Comparison of ENCODE assay signal across 8 cellular contexts in the genomic region with DNA sequence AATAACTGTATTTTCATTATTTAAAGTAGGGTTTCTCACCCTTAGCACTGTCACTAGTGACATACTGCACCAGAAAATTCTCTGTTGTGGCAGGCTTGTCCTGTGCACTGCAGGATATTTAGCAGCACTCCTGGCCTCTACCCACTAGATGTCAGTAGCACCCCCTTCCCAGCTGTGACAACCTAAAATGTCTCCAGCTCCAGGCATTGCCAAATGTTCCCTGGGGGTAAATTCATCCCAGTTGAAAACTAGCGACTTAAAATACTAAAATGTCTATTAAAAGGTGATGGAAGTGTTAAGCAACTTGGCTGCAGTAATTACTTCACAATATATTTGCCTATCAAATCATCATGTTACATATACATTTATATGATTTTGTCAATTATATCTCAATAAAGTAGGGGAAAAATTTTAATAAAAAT.
A peak's percentile ranks its signal among the peaks of the same experiment; 100 is the strongest.
DNase-seq lines count a peak whose midpoint lies in the region; ATAC-seq and TF ChIP-seq lines count a peak whose summit lies in the region.

No MANE protein-coding gene starts in this region.

- no peaks in the 10 kb centered on the region for H3K27me3 ChIP-seq in CD8-positive, alpha-beta T cell (ENCODE audit: insufficient read depth, low read length)
- no peaks in the 10 kb centered on the region for H3K27me3 ChIP-seq in SJCRH30

- CTCF ChIA-PET in CD8-positive, alpha-beta T cell (lab: Charles Lee), result interaction anchor here (0.6 to 5.0 kb wide), 14 partner anchors 8 to 170 kb away, joined by 3 to 53 read pairs (median 4); partner anchors contain the start of gene TBCE

- intact Hi-C loops in CD8-positive, alpha-beta T cell (cut with DNase I, micrococcal nuclease), result loop anchor here (1.0 to 10.0 kb wide), 4 partner anchors 76 to 164 kb away; partner anchors contain the start of genes ARID4B (in 1 of the 2) and GGPS1 (in 1 of the 2)
- intact Hi-C loops in Right ventricle myocardium superior (cut with DNase I), result loop anchor here (2.0 kb wide), 1 partner anchor 164 kb away; no protein-coding TSS in a partner anchor

- no peak overlapping the region for H3K27ac ChIP-seq in CD8-positive, alpha-beta T cell (ENCODE audit: low read depth, low read length)
- H3K27ac ChIP-seq in SJCRH30, result no peak overlapping the region

- ATAC-seq in CD8-positive, alpha-beta T cell, result peak; percentile 97
- ATAC-seq in GM21447 (IDR thresholded peaks at IDR 0.05; ENCODE audit: unreplicated experiment) (peak; percentile 81), Right ventricle myocardium superior (ENCODE audit: poor library complexity) (peak; percentile 95), HG03457 (IDR thresholded peaks at IDR 0.05; ENCODE audit: unreplicated experiment) (no peak)

- peaks cover 31% of the 10 kb centered on the region for H3K4me1 Mint-ChIP-seq in CD8-positive, alpha-beta T cell (ENCODE audit: low read depth)

- no peak overlapping the region for H3K4me3 Mint-ChIP-seq in CD8-positive, alpha-beta T cell

- peaks cover 5% of the 10 kb centered on the region for H3K4me1 ChIP-seq in CD8-positive, alpha-beta T cell (ENCODE audit: insufficient read depth, low read length)
- H3K4me1 ChIP-seq in SJCRH30, result no peaks in the 10 kb centered on the region

- H3K27me3 Mint-ChIP-seq in CD8-positive, alpha-beta T cell (ENCODE audit: low read depth), result no peaks in the 10 kb centered on the region

- DNase-seq in CD8-positive, alpha-beta T cell, result peak; percentile 36 to 67 (median 56)
- DNase-seq in M059J (ENCODE audit: low read depth), result peak; percentile 84
- peak; percentile 80 to 90 for DNase-seq in SJCRH30
- peak; percentile 51 for DNase-seq in activated naive CD4-positive, alpha-beta T cell treated with anti-CD3 and anti-CD28 coated beads, Interleukin-2, amount 50 U/mL, for 16 hours
- DNase-seq in Right ventricle myocardium superior, result no peak
- peak; percentile 33 for DNase-seq in pulmonary artery endothelial cell (ENCODE audit: low read depth, low spot score)

- H3K27ac Mint-ChIP-seq in CD8-positive, alpha-beta T cell, result no peak overlapping the region

- no peaks in the 10 kb centered on the region for H3K9me3 ChIP-seq in CD8-positive, alpha-beta T cell (ENCODE audit: low read length)
- H3K9me3 ChIP-seq in SJCRH30 (replicated peaks), result no peaks in the 10 kb centered on the region

- no peaks in the 10 kb centered on the region for H3K36me3 ChIP-seq in CD8-positive, alpha-beta T cell (ENCODE audit: insufficient read depth, low read length)
- H3K36me3 ChIP-seq in SJCRH30, result no peaks in the 10 kb centered on the region

- no peak overlapping the region for H3K4me3 ChIP-seq in CD8-positive, alpha-beta T cell (ENCODE audit: low read depth, low read length)
- no peak overlapping the region for H3K4me3 ChIP-seq in SJCRH30

- peaks cover 37% of the 10 kb centered on the region for H3K36me3 Mint-ChIP-seq in CD8-positive, alpha-beta T cell

- H3K9me3 Mint-ChIP-seq in CD8-positive, alpha-beta T cell, result no peaks in the 10 kb centered on the region

- POLR2A ChIA-PET in CD8-positive, alpha-beta T cell (lab: Charles Lee), result no interaction called here

- TF ChIP-seq CTCF in CD8-positive, alpha-beta T cell (IDR thresholded peaks at IDR 0.05), result peak; percentile 97
